Comparison of ENCODE assay signal across 8 cellular contexts in the genomic region with DNA sequence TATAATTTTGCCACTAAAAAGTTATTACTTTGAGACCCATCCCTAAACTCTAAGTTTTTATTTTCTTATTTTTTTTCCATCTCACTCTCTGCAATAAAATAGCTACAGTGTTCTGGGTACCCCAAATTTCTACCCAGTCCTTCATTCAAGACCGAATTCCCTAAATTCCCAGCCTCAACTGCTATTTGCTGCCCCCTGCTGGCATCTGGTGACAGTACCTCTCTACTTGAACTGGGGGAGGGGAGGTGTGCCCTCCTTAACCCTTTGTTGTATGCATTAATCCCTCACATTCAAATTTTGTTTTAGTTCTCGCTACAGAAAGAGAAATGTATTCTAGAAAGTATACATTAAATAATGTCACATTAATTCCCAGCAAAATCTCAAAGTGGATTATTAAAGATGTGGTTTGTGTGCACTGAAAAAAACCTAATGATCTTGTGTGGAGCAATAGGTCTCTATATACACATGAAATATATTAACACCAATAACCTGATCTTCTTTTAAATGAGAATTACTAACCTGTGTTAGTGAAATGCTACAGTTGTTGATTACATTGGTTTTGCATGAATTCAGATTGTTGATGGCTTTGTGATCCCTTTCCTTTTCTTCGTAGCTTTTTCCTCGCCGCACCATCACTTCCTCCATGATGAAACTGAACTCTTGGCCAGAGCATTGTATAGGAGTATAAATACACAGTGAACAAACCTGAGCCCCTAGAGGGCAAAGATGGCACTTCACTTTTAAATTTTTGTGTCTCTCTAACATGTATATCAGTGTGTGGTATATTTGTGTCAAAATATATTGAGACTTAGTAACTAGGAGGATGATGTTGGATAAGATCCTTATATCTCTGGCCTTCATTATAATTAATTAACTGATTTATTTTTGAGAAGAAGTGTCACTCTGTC.
DNase-seq lines count a peak whose midpoint lies in the region; ATAC-seq and TF ChIP-seq lines count a peak whose summit lies in the region.

No MANE protein-coding gene starts in this region.

- H3K4ac ChIP-seq in mesenchymal stem cell (ENCODE audit: low read depth in 1 of 2, low read length in 2 of 2) = no peak overlapping the region

- no peaks in the 10 kb centered on the region for H3K27me3 ChIP-seq in mesenchymal stem cell (ENCODE audit: control insufficient read depth in 1 of 2, insufficient read depth in 1 of 2, low read length in 2 of 2)

- BruUV-seq in OCI-LY7 (replicated peaks; lab: Mats Ljungman, UMichigan) = no TSS peak

- H3K14ac ChIP-seq in mesenchymal stem cell (ENCODE audit: low read length in 2 of 2) = no peak overlapping the region

- H3K9me3 ChIP-seq in OCI-LY7 (ENCODE audit: low read length) = no peaks in the 10 kb centered on the region
- no peaks in the 10 kb centered on the region for H3K9me3 ChIP-seq in mesenchymal stem cell (ENCODE audit: control insufficient read depth, low read length)
- no peaks in the 10 kb centered on the region for H3K9me3 ChIP-seq in T-helper 17 cell (ENCODE audit: control insufficient read depth, low read length, poor library complexity, severe bottlenecking)

- ATAC-seq in HG03039 (IDR thresholded peaks at IDR 0.05; ENCODE audit: unreplicated experiment) = peak; percentile 66
- no peak for ATAC-seq in HG03108 (IDR thresholded peaks at IDR 0.05; ENCODE audit: unreplicated experiment)
- ATAC-seq in T-helper 17 cell = no peak

- H3K36me3 Mint-ChIP-seq in T-helper 17 cell (ENCODE audit: low read depth) = no peaks in the 10 kb centered on the region

- no peak overlapping the region for H2BK15ac ChIP-seq in mesenchymal stem cell (ENCODE audit: low read depth, poor library complexity, severe bottlenecking)

- no peaks in the 10 kb centered on the region for H3K4me1 Mint-ChIP-seq in T-helper 17 cell

- no peak overlapping the region for H3K4me3 ChIP-seq in OCI-LY7 (ENCODE audit: low read depth, low read length, poor library complexity, severe bottlenecking)
- no peak overlapping the region for H3K4me3 ChIP-seq in mesenchymal stem cell (ENCODE audit: insufficient read depth in 1 of 2, low read depth in 1 of 2, low read length in 2 of 2)

- H3K27ac ChIP-seq in OCI-LY7 (ENCODE audit: low read depth, low read length, poor library complexity, severe bottlenecking) (no peak overlapping the region), mesenchymal stem cell (ENCODE audit: low read length, poor library complexity, severe bottlenecking) (no peak overlapping the region)

- H3K79me1 ChIP-seq in mesenchymal stem cell (replicated peaks; ENCODE audit: low read length, poor library complexity, severe bottlenecking) = no peaks in the 10 kb centered on the region

- 0% methylated on average over 1 of the region's 5 CpGs for WGBS in mesenchymal stem cell

- no peaks in the 10 kb centered on the region for H3K27me3 Mint-ChIP-seq in T-helper 17 cell

- no peak overlapping the region for H3K4me3 Mint-ChIP-seq in T-helper 17 cell

- no peak overlapping the region for H3K4me2 ChIP-seq in OCI-LY7 (ENCODE audit: low read length)
- H3K4me2 ChIP-seq in mesenchymal stem cell (ENCODE audit: low read length, poor library complexity, severe bottlenecking) = no peak overlapping the region

- no peak overlapping the region for H4K8ac ChIP-seq in mesenchymal stem cell (ENCODE audit: low read length)

- no peak overlapping the region for H2BK5ac ChIP-seq in mesenchymal stem cell (ENCODE audit: low read depth, low read length, poor library complexity, severe bottlenecking)

- CTCF ChIA-PET in OCI-LY7 (lab: Charles Lee; ENCODE audit: unreplicated experiment) = no interaction called here

- no peaks in the 10 kb centered on the region for H3K9me2 ChIP-seq in OCI-LY7 (ENCODE audit: insufficient read depth, low read length)

- no peak overlapping the region for H2AK5ac ChIP-seq in mesenchymal stem cell (ENCODE audit: low read length, severe bottlenecking)

- H3K18ac ChIP-seq in mesenchymal stem cell (ENCODE audit: low read depth in 1 of 2, low read length in 2 of 2) = no peak overlapping the region

- H3K4me1 ChIP-seq in OCI-LY7 (ENCODE audit: insufficient read depth, low read length, poor library complexity, severe bottlenecking) (no peaks in the 10 kb centered on the region), mesenchymal stem cell (ENCODE audit: control insufficient read depth, insufficient read depth, low read depth, low read length) (peaks cover 2% of the 10 kb centered on the region)

- TF ChIP-seq CTCF in GM10266 (IDR thresholded peaks at IDR 0.05; ENCODE audit: control insufficient read depth, insufficient read depth, low read depth, missing control alignments) = peak; percentile 89
- TF ChIP-seq CTCF in OCI-LY7 (conservative IDR thresholded peaks at IDR 0.05; ENCODE audit: low read length) = peak; percentile 90

- no peak overlapping the region for H2AFZ ChIP-seq in OCI-LY7 (ENCODE audit: low read length)
- H2AFZ ChIP-seq in mesenchymal stem cell (ENCODE audit: low read depth, low read length) = no peak overlapping the region

- no peaks in the 10 kb centered on the region for H4K20me1 ChIP-seq in OCI-LY7 (ENCODE audit: insufficient read depth, low read length)

- no peaks in the 10 kb centered on the region for H3K79me2 ChIP-seq in OCI-LY7 (ENCODE audit: insufficient read depth, low read depth, low read length)

- H2BK12ac ChIP-seq in mesenchymal stem cell (ENCODE audit: low read length in 2 of 2) = no peak overlapping the region

- no peak overlapping the region for H3K27ac Mint-ChIP-seq in T-helper 17 cell

- H3K9ac ChIP-seq in mesenchymal stem cell (ENCODE audit: low read length) = no peak overlapping the region

- no peak overlapping the region for H2BK120ac ChIP-seq in mesenchymal stem cell (ENCODE audit: low read depth, low read length)

- intact Hi-C loops in OCI-LY7 (cut with micrococcal nuclease; ENCODE audit: unreplicated experiment) = loop anchor here (2.0 kb wide), 1 partner anchor 1003 kb away; no protein-coding TSS in a partner anchor

- no peak overlapping the region for H3K23ac ChIP-seq in mesenchymal stem cell (ENCODE audit: low read length in 2 of 2)

- POLR2A ChIA-PET in OCI-LY7 (lab: Charles Lee) = no interaction called here

- DNase-seq in AG08396 (ENCODE audit: low spot score) = peak; percentile 34
- DNase-seq in GM10266 (ENCODE audit: extremely low spot score) = peak; percentile 17
- peak; percentile 43 for DNase-seq in OCI-LY7 (ENCODE audit: low spot score)
- peak; percentile 78 for DNase-seq in dermis blood vessel endothelial cell
- DNase-seq in mesenchymal stem cell = peak; percentile 46
- DNase-seq in T-helper 17 cell = no peak

- H4K91ac ChIP-seq in mesenchymal stem cell (ENCODE audit: low read length) = no peak overlapping the region

- H3K36me3 ChIP-seq in OCI-LY7 (ENCODE audit: insufficient read depth, low read length) = no peaks in the 10 kb centered on the region
- no peaks in the 10 kb centered on the region for H3K36me3 ChIP-seq in mesenchymal stem cell (ENCODE audit: control insufficient read depth in 1 of 2, insufficient read depth in 2 of 2, low read depth in 1 of 2, low read length in 2 of 2)

Comparison
In these comparisons a context has a peak if more than half of its experiments do, and no peak if none do; other contexts are left out.
1. DNase-seq: peak in AG08396 (single experiment), GM10266 (single experiment), OCI-LY7 (single experiment), dermis blood vessel endothelial cell (single experiment) and mesenchymal stem cell (single experiment); none in T-helper 17 cell (0 of 3).